Comparison of ENCODE assay signal across 10 cellular contexts in genomic region chr19:17109300-17109699, GRCh38. TPM values are rescaled to one million over a fixed set of nuclear protein-coding genes. Genes with fewer than 3 reads are reported as not detected.
A peak's percentile ranks its signal among the peaks of the same experiment; 100 is the strongest.
DNase-seq lines count a peak whose midpoint lies in the region; ATAC-seq and TF ChIP-seq lines count a peak whose summit lies in the region.
"Had no signal": no experiment of that assay in that cellular context is flagged by ENCODE, and none has a peak within 500 bp of the region (broad histone marks: within the 10 kb centered on the region; RNA-seq: fewer than 3 reads in every experiment).

No MANE protein-coding gene starts in this region.

- no peaks in the 10 kb centered on the region for H3K27me3 Mint-ChIP-seq in MCF 10A (ENCODE audit: insufficient read depth, unreplicated experiment)
- H3K27me3 Mint-ChIP-seq in naive B cell = no peaks in the 10 kb centered on the region

- BruUV-seq in MCF 10A (replicated peaks; lab: Mats Ljungman, UMichigan) (no TSS peak), mammary epithelial cell (replicated peaks; lab: Mats Ljungman, UMichigan) (no TSS peak)

- no peak for DNase-seq in MCF 10A (ENCODE audit: unreplicated experiment)
- DNase-seq in mammary epithelial cell = no peak
- DNase-seq in ascending aorta (ENCODE audit: low spot score in 2 of 2) = no peak
- DNase-seq in naive B cell = no peak
- no peak for DNase-seq in upper lobe of right lung
- DNase-seq in NCI-H748 treated with DMSO at 0.1 percent for 48 hours (lab: John Stamatoyannopoulos, UW) = no peak
- DNase-seq in stimulated activated CD4-positive, alpha-beta T cell treated with anti-CD3 and anti-CD28 coated beads, Interleukin-2, amount 100 ng/mL, for 48 hours = no peak
- DNase-seq: NCI-H1694; stimulated activated CD4-positive, alpha-beta T cell treated with anti-CD3 and anti-CD28 coated beads, Interleukin-12 subunit alpha, Interleukin-12 subunit beta, amount 100 ng/mL, for 4 hours had no signal

- H3K9me3 ChIP-seq in mammary epithelial cell (replicated peaks; ENCODE audit: insufficient read depth, low read length) (no peaks in the 10 kb centered on the region), ascending aorta (no peaks in the 10 kb centered on the region), upper lobe of right lung (no peaks in the 10 kb centered on the region)

- peak overlapping the region; percentile 27 for H3K27ac Mint-ChIP-seq in MCF 10A (ENCODE audit: low read depth, unreplicated experiment)
- H3K27ac Mint-ChIP-seq in naive B cell = peak overlapping the region; percentile 32 to 95 (median 91)

- H3K9me3 Mint-ChIP-seq in MCF 10A (ENCODE audit: unreplicated experiment) = no peaks in the 10 kb centered on the region
- no peaks in the 10 kb centered on the region for H3K9me3 Mint-ChIP-seq in naive B cell

- H3K4me3 ChIP-seq in mammary epithelial cell (replicated peaks in 1 of 3; ENCODE audit: insufficient read depth in 1 of 3, low read depth in 2 of 3, low read length in 3 of 3) = no peak overlapping the region
- H3K4me3 ChIP-seq in ascending aorta = no peak overlapping the region
- no peak overlapping the region for H3K4me3 ChIP-seq in upper lobe of right lung

- ATAC-seq in naive B cell (ENCODE audit: low read depth in 2 of 2) (no peak), upper lobe of right lung (no peak), GM18867 (IDR thresholded peaks at IDR 0.05; ENCODE audit: unreplicated experiment) (no peak)

- intact Hi-C loops in MCF 10A (cut with micrococcal nuclease) (no loop called here), mammary epithelial cell (cut with micrococcal nuclease) (no loop called here), ascending aorta (cut with DNase I) (no loop called here), upper lobe of right lung (cut with DNase I) (no loop called here)

- CTCF ChIA-PET in MCF 10A (lab: Yijun Ruan, JAX) (interaction anchor here (0.6 to 1.2 kb wide), 3 partner anchors 13 to 43 kb away, joined by 3 read pairs; no protein-coding TSS in a partner anchor), mammary epithelial cell (lab: Charles Lee; ENCODE audit: low non-redundant PET) (no interaction called here)

- peaks cover 81% of the 10 kb centered on the region for H3K79me2 ChIP-seq in mammary epithelial cell (ENCODE audit: insufficient read depth, low read length)

- in situ Hi-C loops in mammary epithelial cell (cut with MboI; ENCODE audit: low sequenced_read_pairs in 2 of 2) = no loop called here

- no peak overlapping the region for H3K9ac ChIP-seq in mammary epithelial cell (ENCODE audit: insufficient read depth, low read length)

- no peak overlapping the region for H3K27ac ChIP-seq in mammary epithelial cell (ENCODE audit: insufficient read depth, low read depth, low read length)
- H3K27ac ChIP-seq in ascending aorta = peak overlapping the region; percentile 85 to 91
- peak overlapping the region; percentile 25 for H3K27ac ChIP-seq in upper lobe of right lung

- TF ChIP-seq CTCF in MCF 10A (IDR thresholded peaks at IDR 0.05; ENCODE audit: unreplicated experiment) (no peak), mammary epithelial cell (conservative IDR thresholded peaks at IDR 0.05 in 1 of 2, IDR thresholded peaks at IDR 0.05 in 1 of 2; ENCODE audit: extremely low read depth in 1 of 2, insufficient read depth in 1 of 2, low read depth in 1 of 2, low read length in 2 of 2) (no peak), ascending aorta (IDR thresholded peaks at IDR 0.05) (no peak), upper lobe of right lung (IDR thresholded peaks at IDR 0.05) (no peak)

- no peaks in the 10 kb centered on the region for H3K36me3 ChIP-seq in mammary epithelial cell (ENCODE audit: insufficient read depth, low read length)
- H3K36me3 ChIP-seq in ascending aorta = peaks cover 12 to 25% of the 10 kb centered on the region in 2 donors
- H3K36me3 ChIP-seq in upper lobe of right lung = peaks cover 28% of the 10 kb centered on the region

- dilution Hi-C loops in mammary epithelial cell (cut with HindIII; ENCODE audit: low sequenced_read_pairs) = no loop called here

- H3K4me1 ChIP-seq in mammary epithelial cell (ENCODE audit: insufficient read depth, low read length) (peaks cover 33% of the 10 kb centered on the region), ascending aorta (peaks cover 18 to 38% of the 10 kb centered on the region in 2 donors), upper lobe of right lung (peaks cover 25% of the 10 kb centered on the region)

- no peak overlapping the region for H2AFZ ChIP-seq in mammary epithelial cell (ENCODE audit: low read depth, low read length)

- H3K36me3 Mint-ChIP-seq in MCF 10A (ENCODE audit: insufficient read depth, unreplicated experiment) (peaks cover 12% of the 10 kb centered on the region), naive B cell (peaks cover 4 to 14% of the 10 kb centered on the region in 2 donors)

- POLR2A ChIA-PET in MCF 10A (lab: Yijun Ruan, JAX) = interaction anchor here (1.8 to 3.4 kb wide), 2 partner anchors 9 to 34 kb away, joined by 5 to 12 read pairs; partner anchors contain the start of genes HAUS8 and MYO9B

- H3K4me2 ChIP-seq in mammary epithelial cell (ENCODE audit: insufficient read depth, low read depth, low read length) = no peak overlapping the region

- H3K27me3 ChIP-seq in mammary epithelial cell (ENCODE audit: insufficient read depth, low read length) = no peaks in the 10 kb centered on the region
- H3K27me3 ChIP-seq in ascending aorta = no peaks in the 10 kb centered on the region
- H3K27me3 ChIP-seq in upper lobe of right lung = no peaks in the 10 kb centered on the region

- no peaks in the 10 kb centered on the region for H4K20me1 ChIP-seq in mammary epithelial cell (ENCODE audit: insufficient read depth, low read length)

- no peak overlapping the region for H3K4me3 Mint-ChIP-seq in MCF 10A (ENCODE audit: unreplicated experiment)
- H3K4me3 Mint-ChIP-seq in naive B cell = peak overlapping the region in 7 of 8 donors; percentile 71 to 89 (median 83)

- 97% methylated on average over 9 of the region's 9 CpGs for WGBS in mammary epithelial cell (ENCODE audit: low coverage, missing lambda C conversion rate)

- H3K4me1 Mint-ChIP-seq in MCF 10A (ENCODE audit: insufficient read depth, unreplicated experiment) = peaks cover 28% of the 10 kb centered on the region
- H3K4me1 Mint-ChIP-seq in naive B cell = peaks cover 73 to 95% (median 90%) of the 10 kb centered on the region in 3 donors

RNA-seq across cellular contexts. Expression of gene MYO9B, which starts 33.7 kb away (rescaled TPM):
- total RNA-seq in MCF 10A (2022) (43.5 and 49.5 TPM in 2 replicates), mammary epithelial cell (10 to 100 TPM; 61.2 to 64.5 TPM), ascending aorta (182 TPM), upper lobe of right lung (137 TPM)
- polyA plus RNA-seq in mammary epithelial cell (37.8 TPM), naive B cell (ENCODE audit: low read depth in 6 of 6) (10 to 100 TPM in 2 of 6 donors, 1 to 10 TPM in 4; 3.1 to 34.9 (median 6.9) TPM)
- 61.1 TPM for polyA minus RNA-seq in mammary epithelial cell

RNA-seq across cellular contexts. Expression of gene HAUS8, which starts 34.0 kb away (rescaled TPM):
- 6.6 and 8.4 TPM in 2 replicates for total RNA-seq in MCF 10A (2022)
- total RNA-seq in mammary epithelial cell = 10 to 100 TPM in 1 of 2 donors, 1 to 10 TPM in 1; 1.2 to 12.5 TPM
- 15.6 TPM for polyA plus RNA-seq in mammary epithelial cell
- polyA minus RNA-seq in mammary epithelial cell = 2.8 TPM
- 4.3 TPM for total RNA-seq in ascending aorta
- polyA plus RNA-seq in naive B cell (ENCODE audit: low read depth in 6 of 6) = 10 to 100 TPM in 2 of 6 donors, 1 to 10 TPM in 4; 3.9 to 11.4 (median 7.2) TPM
- 8.1 TPM for total RNA-seq in upper lobe of right lung
